27 cellular contexts compared by ENCODE assay signal in the genomic region with DNA sequence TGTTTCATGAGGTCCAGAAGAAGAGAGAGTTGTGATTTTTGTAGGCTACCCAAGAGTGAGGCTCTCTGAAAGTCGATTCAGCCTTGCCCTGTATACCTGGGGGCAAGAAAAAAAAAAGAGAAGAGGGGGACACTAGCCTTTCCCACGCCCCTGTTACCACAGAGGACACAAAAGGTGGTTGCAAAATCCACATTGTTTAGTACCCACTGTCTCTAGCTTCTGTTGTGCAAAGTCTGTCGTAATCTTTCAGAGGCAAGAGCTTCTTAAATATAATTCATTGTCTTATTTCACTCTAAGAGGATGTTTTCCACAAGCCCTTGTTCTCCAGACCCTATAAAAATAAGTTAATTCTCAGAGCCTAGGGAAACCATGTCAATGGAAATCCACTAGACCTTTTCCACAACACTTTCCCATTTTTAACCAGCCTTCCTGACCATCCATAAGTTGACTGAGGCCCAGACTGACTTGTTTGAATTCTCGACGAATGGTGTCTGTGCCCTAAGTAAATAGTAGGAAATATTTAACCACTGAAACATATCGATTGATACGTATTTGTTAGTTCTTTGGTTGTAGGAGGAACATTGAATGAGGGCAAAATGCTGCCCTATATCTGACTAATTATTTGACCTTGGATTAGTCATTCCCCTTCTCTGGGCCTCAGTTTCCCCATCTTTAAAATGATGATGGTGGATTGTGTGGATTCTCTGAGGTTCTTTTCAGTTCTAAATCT.
DNase-seq lines count a peak whose midpoint lies in the region; ATAC-seq and TF ChIP-seq lines count a peak whose summit lies in the region.
"Had no signal": no experiment of that assay in that cellular context is flagged by ENCODE, and none has a peak within 500 bp of the region (broad histone marks: within the 10 kb centered on the region; RNA-seq: fewer than 3 reads in every experiment).

No MANE protein-coding gene starts in this region.

- H3K9me3 ChIP-seq in GM23248 (ENCODE audit: low read depth) = no peaks in the 10 kb centered on the region
- H3K9me3 ChIP-seq in right cardiac atrium (ENCODE audit: control insufficient read depth, low read length) = no peaks in the 10 kb centered on the region
- H3K9me3 ChIP-seq: ascending aorta, stomach had no signal

- in situ Hi-C loops in GM23248 (cut with MboI) = no loop called here

- no peaks in the 10 kb centered on the region for H3K79me2 ChIP-seq in GM23248 (ENCODE audit: insufficient read depth)

- peaks cover 13% of the 10 kb centered on the region for H3F3A ChIP-seq in GM23248 (ENCODE audit: insufficient read depth)

- WGBS in GM23248 (ENCODE audit: low coverage in 1 of 2, low lambda C conversion rate in 2 of 2, missing lambda C conversion rate in 2 of 2), 2 experiments = 86 to 91% methylated on average over 7 of the region's 7 CpGs
- WGBS in right cardiac atrium = 81% methylated on average over 7 of the region's 7 CpGs

- no peak overlapping the region for H3K9ac ChIP-seq in GM23248
- H3K9ac ChIP-seq: KMS-11 had no signal

- H3K9me3 Mint-ChIP-seq in osteocyte (ENCODE audit: unreplicated experiment) = no peaks in the 10 kb centered on the region
- H3K9me3 Mint-ChIP-seq: activated naive CD4-positive, alpha-beta T cell treated with anti-CD3 and anti-CD28 coated beads, Interleukin-2, amount 50 U/mL, for 24 hours; central memory CD8-positive, alpha-beta T cell; nephron progenitor cell; type B pancreatic cell had no signal

- H4K20me1 ChIP-seq in GM23248 (ENCODE audit: insufficient read depth) = no peaks in the 10 kb centered on the region

- peak overlapping the region; percentile 77 for H3K27ac Mint-ChIP-seq in osteocyte (ENCODE audit: unreplicated experiment)
- H3K27ac Mint-ChIP-seq: activated naive CD4-positive, alpha-beta T cell treated with anti-CD3 and anti-CD28 coated beads, Interleukin-2, amount 50 U/mL, for 24 hours; CD8-positive, alpha-beta memory T cell; nephron progenitor cell; type B pancreatic cell had no signal

- DNase-seq in GM23248 (peak; percentile 47), NOMO-1 treated with dmso at 0.1 percent for 144 hours (lab: John Stamatoyannopoulos, UW; ENCODE audit: unreplicated experiment) (peak; percentile 0), fibroblast of peridontal ligament (ENCODE audit: extremely low read depth) (peak; percentile 51), osteocyte (ENCODE audit: extremely low spot score, unreplicated experiment) (no peak), right cardiac atrium (no peak), omental fat pad (ENCODE audit: low spot score) (no peak), NCI-H774 (lab: John Stamatoyannopoulos, UW) (no peak)
- DNase-seq: activated CD4-positive, alpha-beta T cell treated with anti-CD3 and anti-CD28 coated beads, Interleukin-2, amount 50 U/mL, for 4 hours; activated CD4-positive, CD25-positive, alpha-beta regulatory T cell; activated CD8-positive, alpha-beta memory T cell treated with anti-CD3 and anti-CD28 coated beads, Interleukin-2, amount 50 U/mL, for 4 hours; CD8-positive, alpha-beta memory T cell; GF-D8; GOT3; NCI-H1092; NCI-H187 treated with DMSO at 0.1 percent for 48 hours; NCI-H526 treated with DMSO at 0.1 percent for 48 hours; nephron progenitor cell; stimulated activated CD8-positive, alpha-beta memory T cell treated with anti-CD3 and anti-CD28 coated beads, Interleukin-4, amount 100 ng/mL, for 48 hours; stomach; SW 1271; T1000 had no signal

- no peak for TF ChIP-seq CTCF in osteocyte (IDR thresholded peaks at IDR 0.05)
- no peak for TF ChIP-seq CTCF in omental fat pad (IDR thresholded peaks at IDR 0.05)

- no peak for ATAC-seq in right cardiac atrium
- ATAC-seq in omental fat pad (ENCODE audit: low FRiP score) = no peak

- H3K4me3 ChIP-seq in GM23248 (no peak overlapping the region), right cardiac atrium (ENCODE audit: low read length) (no peak overlapping the region)
- H3K4me3 ChIP-seq: ascending aorta, stomach had no signal

- H3K36me3 ChIP-seq in GM23248 (ENCODE audit: low read depth) = peaks cover 48% of the 10 kb centered on the region

- H3K27ac ChIP-seq in GM23248 = 0 out of 2 replicates have a peak overlapping the region, but pooled peaks have one; percentile 8
- no peak overlapping the region for H3K27ac ChIP-seq in right cardiac atrium (ENCODE audit: low read length)
- H3K27ac ChIP-seq: ascending aorta, epithelial cell of prostate, KMS-11, stomach had no signal

- peaks cover 65% of the 10 kb centered on the region for H3K36me3 Mint-ChIP-seq in osteocyte (ENCODE audit: unreplicated experiment)
- H3K36me3 Mint-ChIP-seq: activated naive CD4-positive, alpha-beta T cell treated with anti-CD3 and anti-CD28 coated beads, Interleukin-2, amount 50 U/mL, for 24 hours; CD8-positive, alpha-beta memory T cell had no signal

- no peak overlapping the region for H3K4me3 Mint-ChIP-seq in osteocyte (ENCODE audit: unreplicated experiment)
- H3K4me3 Mint-ChIP-seq: activated naive CD4-positive, alpha-beta T cell treated with anti-CD3 and anti-CD28 coated beads, Interleukin-2, amount 50 U/mL, for 24 hours; CD8-positive, alpha-beta memory T cell; central memory CD8-positive, alpha-beta T cell had no signal

- H3K9me2 ChIP-seq in GM23248 (ENCODE audit: insufficient read depth) = no peaks in the 10 kb centered on the region

- H3K4me1 ChIP-seq in GM23248 (ENCODE audit: insufficient read depth) (peaks cover 11% of the 10 kb centered on the region), right cardiac atrium (ENCODE audit: control insufficient read depth, insufficient read depth, low read length) (peaks cover 5% of the 10 kb centered on the region)
- H3K4me1 ChIP-seq: ascending aorta, stomach had no signal

- no peak overlapping the region for H2AFZ ChIP-seq in GM23248

- H3K27me3 ChIP-seq in GM23248 (replicated peaks; ENCODE audit: insufficient read depth) (no peaks in the 10 kb centered on the region), right cardiac atrium (ENCODE audit: control insufficient read depth, insufficient read depth) (no peaks in the 10 kb centered on the region)
- H3K27me3 ChIP-seq: ascending aorta had no signal

- no peaks in the 10 kb centered on the region for H3K27me3 Mint-ChIP-seq in osteocyte (ENCODE audit: unreplicated experiment)
- H3K27me3 Mint-ChIP-seq: type B pancreatic cell had no signal

- intact Hi-C loops in right cardiac atrium (cut with DNase I) = no loop called here

- H3K4me1 Mint-ChIP-seq in osteocyte (ENCODE audit: unreplicated experiment) = peaks cover 45% of the 10 kb centered on the region
- H3K4me1 Mint-ChIP-seq: activated naive CD4-positive, alpha-beta T cell treated with anti-CD3 and anti-CD28 coated beads, Interleukin-2, amount 50 U/mL, for 24 hours; CD8-positive, alpha-beta memory T cell; central memory CD8-positive, alpha-beta T cell had no signal

- no peak overlapping the region for H3K4me2 ChIP-seq in GM23248 (ENCODE audit: unreplicated experiment)
- H3K4me2 ChIP-seq: KMS-11 had no signal

Comparison
In these comparisons a context has a peak if more than half of its experiments do, and no peak if none do; other contexts are left out.
1. DNase-seq: peak in GM23248 (single experiment), NOMO-1 treated with dmso at 0.1 percent for 144 hours (single experiment) and fibroblast of peridontal ligament (single experiment); none in osteocyte (single experiment), right cardiac atrium (0 of 3), omental fat pad (single experiment) and NCI-H774 (single experiment).